27 cellular contexts compared by ENCODE assay signal in genomic region chr1:119738100-119738720, GRCh38. TPM values are rescaled to one million over a fixed set of nuclear protein-coding genes. Genes with fewer than 3 reads are reported as not detected.
DNase-seq lines count a peak whose midpoint lies in the region; FAIRE-seq and TF ChIP-seq lines count a peak whose summit lies in the region.
"Had no signal": no experiment of that assay in that cellular context is flagged by ENCODE, and none has a peak within 500 bp of the region (broad histone marks: within the 10 kb centered on the region; RNA-seq: fewer than 3 reads in every experiment).

No MANE protein-coding gene starts in this region.

- 63 to 80% (median 74%) methylated on average over 6 to 7 of the region's 7 CpGs for WGBS in stomach, 5 donors

- H3K4me1 Mint-ChIP-seq in activated T-cell treated with anti-CD3 and anti-CD28 coated beads, Interleukin-2, amount 50 U/mL, for 24 hours (ENCODE audit: low read depth), result no peaks in the 10 kb centered on the region
- H3K4me1 Mint-ChIP-seq in chondrocyte (ENCODE audit: low read depth), result peaks cover 16% of the 10 kb centered on the region
- H3K4me1 Mint-ChIP-seq in T-helper 2 cell treated with Interferon-gamma antibody and Interleukin-4, amounts not matched to agents 5 μg/mL and 100 μg/mL, for 36 hours (ENCODE audit: low read depth), result no peaks in the 10 kb centered on the region
- H3K4me1 Mint-ChIP-seq: activated CD8-positive, alpha-beta memory T cell treated with anti-CD3 and anti-CD28 coated beads, Interleukin-2, amount 10 ng/mL, durations not matched to agents 7 days and 5 days; stimulated activated memory B cell treated with anti-CD40 and anti-IgM and Interleukin-4, amounts not matched to agents 10 μg/mL and 1 μg/mL and 100 μg/mL, for 72 hours had no signal

- H3K9me3 ChIP-seq in kidney (ENCODE audit: control insufficient read depth in 1 of 2, low read length in 2 of 2) (no peaks in the 10 kb centered on the region), stomach (no peaks in the 10 kb centered on the region)
- H3K9me3 ChIP-seq: BLaER1 treated with 17β-estradiol and CSF1 and Interleukin-3, amounts not matched to agents 10 nM and 100 nM; gastroesophageal sphincter; SJSA1 had no signal

- H3K4me1 ChIP-seq in kidney (ENCODE audit: control insufficient read depth in 1 of 2, insufficient read depth in 1 of 2, low read depth in 1 of 2, low read length in 2 of 2) (peaks cover 30 to 34% of the 10 kb centered on the region in 2 donors), stomach (peaks cover 17 to 49% (median 42%) of the 10 kb centered on the region in 4 donors)
- H3K4me1 ChIP-seq: SJSA1 had no signal

- no peaks in the 10 kb centered on the region for H3K27me3 Mint-ChIP-seq in activated T-cell treated with anti-CD3 and anti-CD28 coated beads, Interleukin-2, amount 50 U/mL, for 24 hours
- no peaks in the 10 kb centered on the region for H3K27me3 Mint-ChIP-seq in chondrocyte (ENCODE audit: low read depth)
- no peaks in the 10 kb centered on the region for H3K27me3 Mint-ChIP-seq in T-helper 2 cell treated with Interferon-gamma antibody and Interleukin-4, amounts not matched to agents 5 μg/mL and 100 μg/mL, for 36 hours (ENCODE audit: low read depth)
- H3K27me3 Mint-ChIP-seq: activated CD8-positive, alpha-beta memory T cell treated with anti-CD3 and anti-CD28 coated beads, Interleukin-2, amount 10 ng/mL, durations not matched to agents 7 days and 5 days; stimulated activated memory B cell treated with anti-CD40 and anti-IgM and Interleukin-4, amounts not matched to agents 10 μg/mL and 1 μg/mL and 100 μg/mL, for 72 hours had no signal

- H3K9ac ChIP-seq in kidney (ENCODE audit: low read length in 2 of 2), result no peak overlapping the region

- H3K27ac ChIP-seq in kidney (ENCODE audit: low read depth in 2 of 2, low read length in 2 of 2) (no peak overlapping the region), stomach (peak overlapping the region in 4 of 5 donors; percentile 52 to 76 (median 67))
- H3K27ac ChIP-seq: 22Rv1; BLaER1 treated with 17β-estradiol and CSF1 and Interleukin-3, amounts not matched to agents 10 nM and 100 nM; gastroesophageal sphincter; SJSA1 had no signal

- no peak for DNase-seq in activated T-cell treated with anti-CD3 and anti-CD28 coated beads, Interleukin-2, amount 50 U/mL, for 24 hours
- DNase-seq in activated T-cell treated with anti-CD3 and anti-CD28 coated beads for 4 hours (no peak), chondrocyte (ENCODE audit: low spot score) (no peak), kidney (peak; percentile 43), stomach (no peak), NCI-H1436 (lab: John Stamatoyannopoulos, UW) (no peak)
- DNase-seq in activated CD4-positive, alpha-beta T cell treated with anti-CD3 and anti-CD28 coated beads for 48 hours, result no peak
- no peak for DNase-seq in T-helper 2 cell treated with Interferon-gamma antibody and Interleukin-4, amounts not matched to agents 5 μg/mL and 100 μg/mL, for 36 hours (ENCODE audit: low spot score)
- DNase-seq: activated CD4-positive, alpha-beta T cell treated with anti-CD3 and anti-CD28 coated beads, Interleukin-2, amount 50 U/mL, for 4 hours; activated CD4-positive, CD25-positive, alpha-beta regulatory T cell; activated CD8-positive, alpha-beta memory T cell treated with anti-CD3 and anti-CD28 coated beads, Interleukin-2, amount 10 ng/mL, durations not matched to agents 7 days and 5 days; activated T-cell treated with anti-CD3 and anti-CD28 coated beads, Interleukin-2, amount 50 U/mL, for 72 hours; cerebellar nuclear complex; DMS79; Kasumi-1; mesendoderm; NCI-H1417 treated with DMSO at 0.1 percent for 48 hours had no signal

- intact Hi-C loops in kidney (cut with DNase I), result no loop called here
- intact Hi-C loops in stomach (cut with DNase I; ENCODE audit: low total_unique reads), result no loop called here

- no peak for FAIRE-seq in kidney (lab: Jason Lieb, UNC)
- FAIRE-seq: G401.6, RCC 7860 had no signal

- H3K4me3 ChIP-seq in kidney (ENCODE audit: low read length in 2 of 2) (no peak overlapping the region), stomach (no peak overlapping the region)
- H3K4me3 ChIP-seq: BLaER1 treated with 17β-estradiol and CSF1 and Interleukin-3, amounts not matched to agents 10 nM and 100 nM; gastroesophageal sphincter; SJSA1 had no signal

- H3K4me3 Mint-ChIP-seq in activated T-cell treated with anti-CD3 and anti-CD28 coated beads, Interleukin-2, amount 50 U/mL, for 24 hours, result no peak overlapping the region
- no peak overlapping the region for H3K4me3 Mint-ChIP-seq in chondrocyte (ENCODE audit: unreplicated experiment)
- H3K4me3 Mint-ChIP-seq in T-helper 2 cell treated with Interferon-gamma antibody and Interleukin-4, amounts not matched to agents 5 μg/mL and 100 μg/mL, for 36 hours, result no peak overlapping the region
- H3K4me3 Mint-ChIP-seq: activated CD8-positive, alpha-beta memory T cell treated with anti-CD3 and anti-CD28 coated beads, Interleukin-2, amount 10 ng/mL, durations not matched to agents 7 days and 5 days; activated T-cell treated with anti-CD3 and anti-CD28 coated beads, Interleukin-2, amount 50 U/mL, for 72 hours; stimulated activated memory B cell treated with anti-CD40 and anti-IgM and Interleukin-4, amounts not matched to agents 10 μg/mL and 1 μg/mL and 100 μg/mL, for 72 hours had no signal

- H3K9me3 Mint-ChIP-seq in activated T-cell treated with anti-CD3 and anti-CD28 coated beads, Interleukin-2, amount 50 U/mL, for 24 hours, result no peaks in the 10 kb centered on the region
- no peaks in the 10 kb centered on the region for H3K9me3 Mint-ChIP-seq in chondrocyte (ENCODE audit: low read depth)
- H3K9me3 Mint-ChIP-seq in T-helper 2 cell treated with Interferon-gamma antibody and Interleukin-4, amounts not matched to agents 5 μg/mL and 100 μg/mL, for 36 hours, result no peaks in the 10 kb centered on the region
- H3K9me3 Mint-ChIP-seq: activated T-cell treated with anti-CD3 and anti-CD28 coated beads, Interleukin-2, amount 50 U/mL, for 72 hours; stimulated activated memory B cell treated with anti-CD40 and anti-IgM and Interleukin-4, amounts not matched to agents 10 μg/mL and 1 μg/mL and 100 μg/mL, for 72 hours had no signal

- TF ChIP-seq EP300 in stomach (IDR thresholded peaks at IDR 0.05), result no peak

- TF ChIP-seq CTCF in chondrocyte (IDR thresholded peaks at IDR 0.05) (no peak), kidney (IDR thresholded peaks at IDR 0.05; ENCODE audit: borderline replicate concordance, extremely low read depth, insufficient read depth) (no peak), stomach (IDR thresholded peaks at IDR 0.05) (no peak)

- peaks cover 74% of the 10 kb centered on the region for H3K36me3 Mint-ChIP-seq in activated T-cell treated with anti-CD3 and anti-CD28 coated beads, Interleukin-2, amount 50 U/mL, for 24 hours (ENCODE audit: low read depth)
- peaks cover 46% of the 10 kb centered on the region for H3K36me3 Mint-ChIP-seq in chondrocyte (ENCODE audit: low read depth)
- H3K36me3 Mint-ChIP-seq in T-helper 2 cell treated with Interferon-gamma antibody and Interleukin-4, amounts not matched to agents 5 μg/mL and 100 μg/mL, for 36 hours (ENCODE audit: low read depth), result peaks cover 40% of the 10 kb centered on the region

- H3K27ac Mint-ChIP-seq in activated T-cell treated with anti-CD3 and anti-CD28 coated beads, Interleukin-2, amount 50 U/mL, for 24 hours, result peak overlapping the region; percentile 27
- H3K27ac Mint-ChIP-seq in chondrocyte (ENCODE audit: unreplicated experiment), result peak overlapping the region; percentile 14
- no peak overlapping the region for H3K27ac Mint-ChIP-seq in T-helper 2 cell treated with Interferon-gamma antibody and Interleukin-4, amounts not matched to agents 5 μg/mL and 100 μg/mL, for 36 hours
- H3K27ac Mint-ChIP-seq: activated CD8-positive, alpha-beta memory T cell treated with anti-CD3 and anti-CD28 coated beads, Interleukin-2, amount 10 ng/mL, durations not matched to agents 7 days and 5 days; activated T-cell treated with anti-CD3 and anti-CD28 coated beads, Interleukin-2, amount 50 U/mL, for 72 hours; stimulated activated memory B cell treated with anti-CD40 and anti-IgM and Interleukin-4, amounts not matched to agents 10 μg/mL and 1 μg/mL and 100 μg/mL, for 72 hours had no signal

- TF ChIP-seq POLR2A in stomach (IDR thresholded peaks at IDR 0.05), result no peak

- no peaks in the 10 kb centered on the region for H3K27me3 ChIP-seq in stomach
- H3K27me3 ChIP-seq: BLaER1 treated with 17β-estradiol and CSF1 and Interleukin-3, amounts not matched to agents 10 nM and 100 nM; gastroesophageal sphincter; SJSA1 had no signal

- H3K36me3 ChIP-seq in kidney (ENCODE audit: control insufficient read depth in 1 of 2, insufficient read depth in 2 of 2, low read length in 2 of 2) (no peaks in the 10 kb centered on the region), stomach (peaks cover 0 to 63% (median 37%) of the 10 kb centered on the region in 4 donors)

RNA-seq across cellular contexts. Expression of gene PHGDH, which starts 26.5 kb away (rescaled TPM):
- 65.8 to 300 TPM (median 274 TPM) in 3 replicates for total RNA-seq in chondrocyte
- total RNA-seq in kidney, result 71.9 TPM
- 126 TPM for polyA plus RNA-seq in kidney (ENCODE audit: insufficient read depth, low read depth, low replicate concordance)
- 10 to 100 TPM in 4 of 5 donors, 1 to 10 TPM in 1; 2.3 to 33.0 (median 21.3) TPM for total RNA-seq in stomach
- 10 to 100 TPM; 27.8 to 45.8 (median 29.5) TPM for polyA plus RNA-seq in stomach

RNA-seq across cellular contexts. Expression of gene HMGCS2, which starts 30.5 kb away (rescaled TPM):
- total RNA-seq in chondrocyte (not detected in 3 replicates), kidney (3.9 TPM), stomach (100 to 1,000 TPM in 2 of 5 donors, 10 to 100 TPM in 3; 10.3 to 203 (median 74.1) TPM)
- polyA plus RNA-seq in kidney (ENCODE audit: insufficient read depth, low read depth, low replicate concordance) (163 TPM), stomach (10 to 100 TPM in 2 of 3 donors, 1 to 10 TPM in 1; 2.5 to 83.4 (median 26.2) TPM)
- total RNA-seq: activated CD8-positive, alpha-beta memory T cell treated with anti-CD3 and anti-CD28 coated beads, Interleukin-2, amount 10 ng/mL, durations not matched to agents 7 days and 5 days; activated T-cell treated with anti-CD3 and anti-CD28 coated beads, Interleukin-2, amount 50 U/mL, for 72 hours; fibroblast of lung; myocyte; pulmonary artery endothelial cell; SJSA1 had no signal
- polyA plus RNA-seq: fibroblast of lung had no signal

Comparison
In these comparisons a context has a peak if more than half of its experiments do, and no peak if none do; other contexts are left out.
1. H3K27ac ChIP-seq: peak in stomach (4 of 5); none in kidney (0 of 2).